18 cellular contexts compared by ENCODE assay signal in the genomic region with DNA sequence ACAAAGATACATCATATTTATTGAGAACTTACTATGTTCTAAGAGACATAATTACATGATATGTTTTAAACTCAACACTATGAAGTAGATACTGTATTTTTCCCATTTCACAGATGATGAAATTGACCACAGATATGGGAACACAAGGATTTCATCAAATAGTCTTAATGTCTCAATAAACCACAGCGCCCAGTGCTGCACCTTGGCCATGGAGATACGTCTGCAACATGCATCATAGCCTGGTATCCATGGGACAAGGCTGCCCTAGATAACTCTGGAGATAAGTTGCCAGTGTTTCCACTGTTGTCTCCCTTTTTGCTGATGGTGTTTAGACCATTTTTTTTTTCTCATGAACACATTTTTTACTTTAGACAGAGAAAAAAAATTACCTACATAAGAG.
DNase-seq lines count a peak whose midpoint lies in the region; ATAC-seq, FAIRE-seq and TF ChIP-seq lines count a peak whose summit lies in the region.
"Had no signal": no experiment of that assay in that cellular context is flagged by ENCODE, and none has a peak within 500 bp of the region (broad histone marks: within the 10 kb centered on the region; RNA-seq: fewer than 3 reads in every experiment).

No MANE protein-coding gene starts in this region.

- peak overlapping the region; percentile 57 for H3K27ac ChIP-seq in neutrophil
- H3K27ac ChIP-seq: C4-2B, HL-60 had no signal

- H3K9me3 ChIP-seq in neutrophil, result no peaks in the 10 kb centered on the region
- H3K9me3 ChIP-seq: HAP-1 had no signal

- H3K4me3 ChIP-seq in neutrophil (ENCODE audit: low read depth in 1 of 2, low read length in 1 of 2), result no peak overlapping the region
- H3K4me3 ChIP-seq: GM12878, HAP-1 had no signal

- ATAC-seq in SK-N-SH treated with all-trans-retinoic acid at 6 μM for 48 hours (no peak), GM19023 (IDR thresholded peaks at IDR 0.05; ENCODE audit: unreplicated experiment) (no peak)
- ATAC-seq: GM12878 had no signal

- TF ChIP-seq POLR2A in H54 (IDR thresholded peaks at IDR 0.05; ENCODE audit: low read depth, low read length), result no peak

- DNase-seq in H54 (ENCODE audit: insufficient read length, low spot score) (no peak), amniotic epithelial cell (ENCODE audit: low read depth) (peak; percentile 91), mucosa of gallbladder (ENCODE audit: low spot score) (no peak), G401 (ENCODE audit: low spot score) (no peak)
- DNase-seq: ACHN; AML-193; CD4-positive, alpha-beta T cell; DMS79 treated with DMSO at 0.1 percent for 48 hours had no signal

- H3K36me3 ChIP-seq in neutrophil, result no peaks in the 10 kb centered on the region
- H3K36me3 ChIP-seq: HAP-1 had no signal

- H3K27me3 ChIP-seq in neutrophil, result no peaks in the 10 kb centered on the region

- in situ Hi-C loops in G401 (cut with HindIII; ENCODE audit: low sequenced_read_pairs), result no loop called here

- peaks cover 18 to 27% of the 10 kb centered on the region in 2 experiments for H3K4me1 ChIP-seq in neutrophil (ENCODE audit: control insufficient read depth in 1 of 2, insufficient read depth in 1 of 2, low read depth in 1 of 2, low read length in 1 of 2)

- FAIRE-seq in H54 (lab: Jason Lieb, UNC), result peak; percentile 23
- FAIRE-seq: A204.1, GM12878, GM19239, H1 had no signal

- TF ChIP-seq CTCF in neutrophil (IDR thresholded peaks at IDR 0.05), result no peak

TF ChIP-seq in SK-N-SH treated with all-trans-retinoic acid at 6 μM for 48 hours, 23 proteins besides CTCF, POLR2A, EP300 and RAD21:
- TF ChIP-seq, protein P1, sequence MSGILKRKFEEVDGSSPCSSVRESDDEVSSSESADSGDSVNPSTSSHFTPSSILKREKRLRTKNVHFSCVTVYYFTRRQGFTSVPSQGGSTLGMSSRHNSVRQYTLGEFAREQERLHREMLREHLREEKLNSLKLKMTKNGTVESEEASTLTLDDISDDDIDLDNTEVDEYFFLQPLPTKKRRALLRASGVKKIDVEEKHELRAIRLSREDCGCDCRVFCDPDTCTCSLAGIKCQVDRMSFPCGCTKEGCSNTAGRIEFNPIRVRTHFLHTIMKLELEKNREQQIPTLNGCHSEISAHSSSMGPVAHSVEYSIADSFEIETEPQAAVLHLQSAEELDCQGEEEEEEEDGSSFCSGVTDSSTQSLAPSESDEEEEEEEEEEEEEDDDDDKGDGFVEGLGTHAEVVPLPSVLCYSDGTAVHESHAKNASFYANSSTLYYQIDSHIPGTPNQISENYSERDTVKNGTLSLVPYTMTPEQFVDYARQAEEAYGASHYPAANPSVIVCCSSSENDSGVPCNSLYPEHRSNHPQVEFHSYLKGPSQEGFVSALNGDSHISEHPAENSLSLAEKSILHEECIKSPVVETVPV (CRISPR knock-in tag; IDR thresholded peaks at IDR 0.05), result no peak
- TF ChIP-seq SNAI2 (CRISPR knock-in tag; IDR thresholded peaks at IDR 0.05), result no peak
- no peak for TF ChIP-seq CSDC2 (CRISPR knock-in tag; IDR thresholded peaks at IDR 0.05)
- no peak for TF ChIP-seq ZNF565 (CRISPR knock-in tag; conservative IDR thresholded peaks at IDR 0.05; ENCODE audit: low read depth)
- no peak for TF ChIP-seq BACH2 (CRISPR knock-in tag; IDR thresholded peaks at IDR 0.05; ENCODE audit: borderline replicate concordance)
- TF ChIP-seq ZFP30 (CRISPR knock-in tag; IDR thresholded peaks at IDR 0.05), result no peak
- TF ChIP-seq PPARA (CRISPR knock-in tag; IDR thresholded peaks at IDR 0.05; ENCODE audit: borderline replicate concordance), result no peak
- no peak for TF ChIP-seq ZNF70 (CRISPR knock-in tag; IDR thresholded peaks at IDR 0.05)
- TF ChIP-seq ARNTL (CRISPR knock-in tag; IDR thresholded peaks at IDR 0.05; ENCODE audit: borderline replicate concordance, low read depth), result no peak
- no peak for TF ChIP-seq GLIS3 (CRISPR knock-in tag; IDR thresholded peaks at IDR 0.05)
- TF ChIP-seq ZNF8 (CRISPR knock-in tag; IDR thresholded peaks at IDR 0.05), result no peak
- TF ChIP-seq, protein P2, sequence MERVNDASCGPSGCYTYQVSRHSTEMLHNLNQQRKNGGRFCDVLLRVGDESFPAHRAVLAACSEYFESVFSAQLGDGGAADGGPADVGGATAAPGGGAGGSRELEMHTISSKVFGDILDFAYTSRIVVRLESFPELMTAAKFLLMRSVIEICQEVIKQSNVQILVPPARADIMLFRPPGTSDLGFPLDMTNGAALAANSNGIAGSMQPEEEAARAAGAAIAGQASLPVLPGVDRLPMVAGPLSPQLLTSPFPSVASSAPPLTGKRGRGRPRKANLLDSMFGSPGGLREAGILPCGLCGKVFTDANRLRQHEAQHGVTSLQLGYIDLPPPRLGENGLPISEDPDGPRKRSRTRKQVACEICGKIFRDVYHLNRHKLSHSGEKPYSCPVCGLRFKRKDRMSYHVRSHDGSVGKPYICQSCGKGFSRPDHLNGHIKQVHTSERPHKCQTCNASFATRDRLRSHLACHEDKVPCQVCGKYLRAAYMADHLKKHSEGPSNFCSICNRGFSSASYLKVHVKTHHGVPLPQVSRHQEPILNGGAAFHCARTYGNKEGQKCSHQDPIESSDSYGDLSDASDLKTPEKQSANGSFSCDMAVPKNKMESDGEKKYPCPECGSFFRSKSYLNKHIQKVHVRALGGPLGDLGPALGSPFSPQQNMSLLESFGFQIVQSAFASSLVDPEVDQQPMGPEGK (CRISPR knock-in tag; IDR thresholded peaks at IDR 0.05; ENCODE audit: borderline replicate concordance), result no peak
- no peak for TF ChIP-seq TOX (CRISPR knock-in tag; IDR thresholded peaks at IDR 0.05; ENCODE audit: borderline replicate concordance)
- TF ChIP-seq, protein P3, sequence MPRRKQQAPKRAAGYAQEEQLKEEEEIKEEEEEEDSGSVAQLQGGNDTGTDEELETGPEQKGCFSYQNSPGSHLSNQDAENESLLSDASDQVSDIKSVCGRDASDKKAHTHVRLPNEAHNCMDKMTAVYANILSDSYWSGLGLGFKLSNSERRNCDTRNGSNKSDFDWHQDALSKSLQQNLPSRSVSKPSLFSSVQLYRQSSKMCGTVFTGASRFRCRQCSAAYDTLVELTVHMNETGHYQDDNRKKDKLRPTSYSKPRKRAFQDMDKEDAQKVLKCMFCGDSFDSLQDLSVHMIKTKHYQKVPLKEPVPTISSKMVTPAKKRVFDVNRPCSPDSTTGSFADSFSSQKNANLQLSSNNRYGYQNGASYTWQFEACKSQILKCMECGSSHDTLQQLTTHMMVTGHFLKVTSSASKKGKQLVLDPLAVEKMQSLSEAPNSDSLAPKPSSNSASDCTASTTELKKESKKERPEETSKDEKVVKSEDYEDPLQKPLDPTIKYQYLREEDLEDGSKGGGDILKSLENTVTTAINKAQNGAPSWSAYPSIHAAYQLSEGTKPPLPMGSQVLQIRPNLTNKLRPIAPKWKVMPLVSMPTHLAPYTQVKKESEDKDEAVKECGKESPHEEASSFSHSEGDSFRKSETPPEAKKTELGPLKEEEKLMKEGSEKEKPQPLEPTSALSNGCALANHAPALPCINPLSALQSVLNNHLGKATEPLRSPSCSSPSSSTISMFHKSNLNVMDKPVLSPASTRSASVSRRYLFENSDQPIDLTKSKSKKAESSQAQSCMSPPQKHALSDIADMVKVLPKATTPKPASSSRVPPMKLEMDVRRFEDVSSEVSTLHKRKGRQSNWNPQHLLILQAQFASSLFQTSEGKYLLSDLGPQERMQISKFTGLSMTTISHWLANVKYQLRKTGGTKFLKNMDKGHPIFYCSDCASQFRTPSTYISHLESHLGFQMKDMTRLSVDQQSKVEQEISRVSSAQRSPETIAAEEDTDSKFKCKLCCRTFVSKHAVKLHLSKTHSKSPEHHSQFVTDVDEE (CRISPR knock-in tag; IDR thresholded peaks at IDR 0.05), result no peak
- TF ChIP-seq ISL1 (CRISPR knock-in tag; IDR thresholded peaks at IDR 0.05), result no peak
- TF ChIP-seq OSR1 (CRISPR knock-in tag; IDR thresholded peaks at IDR 0.05), result no peak
- TF ChIP-seq, protein P4, sequence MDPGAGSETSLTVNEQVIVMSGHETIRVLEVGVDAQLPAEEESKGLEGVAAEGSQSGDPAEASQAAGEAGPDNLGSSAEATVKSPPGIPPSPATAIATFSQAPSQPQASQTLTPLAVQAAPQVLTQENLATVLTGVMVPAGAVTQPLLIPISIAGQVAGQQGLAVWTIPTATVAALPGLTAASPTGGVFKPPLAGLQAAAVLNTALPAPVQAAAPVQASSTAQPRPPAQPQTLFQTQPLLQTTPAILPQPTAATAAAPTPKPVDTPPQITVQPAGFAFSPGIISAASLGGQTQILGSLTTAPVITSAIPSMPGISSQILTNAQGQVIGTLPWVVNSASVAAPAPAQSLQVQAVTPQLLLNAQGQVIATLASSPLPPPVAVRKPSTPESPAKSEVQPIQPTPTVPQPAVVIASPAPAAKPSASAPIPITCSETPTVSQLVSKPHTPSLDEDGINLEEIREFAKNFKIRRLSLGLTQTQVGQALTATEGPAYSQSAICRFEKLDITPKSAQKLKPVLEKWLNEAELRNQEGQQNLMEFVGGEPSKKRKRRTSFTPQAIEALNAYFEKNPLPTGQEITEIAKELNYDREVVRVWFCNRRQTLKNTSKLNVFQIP (CRISPR knock-in tag; IDR thresholded peaks at IDR 0.05; ENCODE audit: borderline replicate concordance, low read depth), result no peak
- no peak for TF ChIP-seq ESRRG (CRISPR knock-in tag; IDR thresholded peaks at IDR 0.05)
